In the genomic region with DNA sequence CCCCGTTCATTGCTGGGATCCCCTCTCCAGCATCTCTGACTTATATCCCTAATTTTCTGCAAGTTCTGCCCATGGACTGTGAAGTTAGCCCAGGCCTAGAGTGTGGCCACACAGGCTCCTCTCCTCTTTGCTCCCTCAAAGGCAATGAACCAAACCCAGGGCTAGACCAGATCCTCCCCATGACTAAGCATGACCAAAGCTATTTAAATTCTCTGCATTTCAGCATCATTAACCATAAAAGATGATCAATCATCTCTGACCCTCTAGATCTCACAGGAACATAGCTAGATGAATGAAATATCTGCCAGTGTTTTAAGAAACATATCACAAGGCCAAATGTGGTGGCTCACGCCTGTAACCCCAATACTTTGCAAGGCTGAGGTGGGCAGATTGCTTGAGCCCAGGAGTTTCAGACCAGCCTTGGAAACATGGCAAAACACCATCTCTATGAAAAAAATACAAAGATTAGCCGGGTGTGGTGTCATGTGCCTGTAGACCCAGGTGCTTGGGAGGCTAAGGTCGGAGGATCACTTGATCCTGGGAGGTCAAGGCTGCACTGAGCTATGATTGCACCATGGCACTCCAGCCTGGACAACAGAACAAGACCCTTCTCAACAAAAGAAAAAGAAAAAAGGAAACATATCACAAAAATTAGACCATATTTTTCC, we compare ENCODE assay signal across 2 cellular contexts.
TF ChIP-seq lines count a peak whose summit lies in the region.

No MANE protein-coding gene starts in this region.

TF ChIP-seq in A549, 52 proteins besides CTCF, POLR2A, EP300 and RAD21:
- TF ChIP-seq, protein P1, sequence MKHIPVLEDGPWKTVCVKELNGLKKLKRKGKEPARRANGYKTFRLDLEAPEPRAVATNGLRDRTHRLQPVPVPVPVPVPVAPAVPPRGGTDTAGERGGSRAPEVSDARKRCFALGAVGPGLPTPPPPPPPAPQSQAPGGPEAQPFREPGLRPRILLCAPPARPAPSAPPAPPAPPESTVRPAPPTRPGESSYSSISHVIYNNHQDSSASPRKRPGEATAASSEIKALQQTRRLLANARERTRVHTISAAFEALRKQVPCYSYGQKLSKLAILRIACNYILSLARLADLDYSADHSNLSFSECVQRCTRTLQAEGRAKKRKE (CRISPR knock-in tag; IDR thresholded peaks at IDR 0.05; ENCODE audit: low read depth), result no peak
- no peak for TF ChIP-seq CEBPB (IDR thresholded peaks at IDR 0.05)
- no peak for TF ChIP-seq HOXB5 (CRISPR knock-in tag; IDR thresholded peaks at IDR 0.05)
- TF ChIP-seq, protein P2, sequence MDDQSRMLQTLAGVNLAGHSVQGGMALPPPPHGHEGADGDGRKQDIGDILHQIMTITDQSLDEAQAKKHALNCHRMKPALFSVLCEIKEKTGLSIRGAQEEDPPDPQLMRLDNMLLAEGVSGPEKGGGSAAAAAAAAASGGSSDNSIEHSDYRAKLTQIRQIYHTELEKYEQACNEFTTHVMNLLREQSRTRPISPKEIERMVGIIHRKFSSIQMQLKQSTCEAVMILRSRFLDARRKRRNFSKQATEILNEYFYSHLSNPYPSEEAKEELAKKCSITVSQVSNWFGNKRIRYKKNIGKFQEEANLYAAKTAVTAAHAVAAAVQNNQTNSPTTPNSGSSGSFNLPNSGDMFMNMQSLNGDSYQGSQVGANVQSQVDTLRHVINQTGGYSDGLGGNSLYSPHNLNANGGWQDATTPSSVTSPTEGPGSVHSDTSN (IDR thresholded peaks at IDR 0.05), result no peak
- no peak for TF ChIP-seq TFCP2L1 (CRISPR knock-in tag; IDR thresholded peaks at IDR 0.05)
- no peak for TF ChIP-seq MYC (IDR thresholded peaks at IDR 0.05; ENCODE audit: borderline replicate concordance, low read length)
- TF ChIP-seq GATA3 (IDR thresholded peaks at IDR 0.05; ENCODE audit: borderline replicate concordance), result no peak
- TF ChIP-seq SMC3 (IDR thresholded peaks at IDR 0.05), result no peak
- TF ChIP-seq HDAC2 (IDR thresholded peaks at IDR 0.05), result no peak

TF ChIP-seq in HCT116, 20 proteins besides CTCF, POLR2A, EP300 and RAD21:
- no peak for TF ChIP-seq EZH2phosphoT487 (IDR thresholded peaks at IDR 0.05; ENCODE audit: borderline replicate concordance)
- TF ChIP-seq TCF7L2 (IDR thresholded peaks at IDR 0.05; ENCODE audit: borderline replicate concordance, extremely low read depth, insufficient read depth, insufficient read length), result no peak
- TF ChIP-seq, protein P3, sequence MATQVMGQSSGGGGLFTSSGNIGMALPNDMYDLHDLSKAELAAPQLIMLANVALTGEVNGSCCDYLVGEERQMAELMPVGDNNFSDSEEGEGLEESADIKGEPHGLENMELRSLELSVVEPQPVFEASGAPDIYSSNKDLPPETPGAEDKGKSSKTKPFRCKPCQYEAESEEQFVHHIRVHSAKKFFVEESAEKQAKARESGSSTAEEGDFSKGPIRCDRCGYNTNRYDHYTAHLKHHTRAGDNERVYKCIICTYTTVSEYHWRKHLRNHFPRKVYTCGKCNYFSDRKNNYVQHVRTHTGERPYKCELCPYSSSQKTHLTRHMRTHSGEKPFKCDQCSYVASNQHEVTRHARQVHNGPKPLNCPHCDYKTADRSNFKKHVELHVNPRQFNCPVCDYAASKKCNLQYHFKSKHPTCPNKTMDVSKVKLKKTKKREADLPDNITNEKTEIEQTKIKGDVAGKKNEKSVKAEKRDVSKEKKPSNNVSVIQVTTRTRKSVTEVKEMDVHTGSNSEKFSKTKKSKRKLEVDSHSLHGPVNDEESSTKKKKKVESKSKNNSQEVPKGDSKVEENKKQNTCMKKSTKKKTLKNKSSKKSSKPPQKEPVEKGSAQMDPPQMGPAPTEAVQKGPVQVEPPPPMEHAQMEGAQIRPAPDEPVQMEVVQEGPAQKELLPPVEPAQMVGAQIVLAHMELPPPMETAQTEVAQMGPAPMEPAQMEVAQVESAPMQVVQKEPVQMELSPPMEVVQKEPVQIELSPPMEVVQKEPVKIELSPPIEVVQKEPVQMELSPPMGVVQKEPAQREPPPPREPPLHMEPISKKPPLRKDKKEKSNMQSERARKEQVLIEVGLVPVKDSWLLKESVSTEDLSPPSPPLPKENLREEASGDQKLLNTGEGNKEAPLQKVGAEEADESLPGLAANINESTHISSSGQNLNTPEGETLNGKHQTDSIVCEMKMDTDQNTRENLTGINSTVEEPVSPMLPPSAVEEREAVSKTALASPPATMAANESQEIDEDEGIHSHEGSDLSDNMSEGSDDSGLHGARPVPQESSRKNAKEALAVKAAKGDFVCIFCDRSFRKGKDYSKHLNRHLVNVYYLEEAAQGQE (IDR thresholded peaks at IDR 0.05; ENCODE audit: low read depth), result no peak
- TF ChIP-seq, protein P4, sequence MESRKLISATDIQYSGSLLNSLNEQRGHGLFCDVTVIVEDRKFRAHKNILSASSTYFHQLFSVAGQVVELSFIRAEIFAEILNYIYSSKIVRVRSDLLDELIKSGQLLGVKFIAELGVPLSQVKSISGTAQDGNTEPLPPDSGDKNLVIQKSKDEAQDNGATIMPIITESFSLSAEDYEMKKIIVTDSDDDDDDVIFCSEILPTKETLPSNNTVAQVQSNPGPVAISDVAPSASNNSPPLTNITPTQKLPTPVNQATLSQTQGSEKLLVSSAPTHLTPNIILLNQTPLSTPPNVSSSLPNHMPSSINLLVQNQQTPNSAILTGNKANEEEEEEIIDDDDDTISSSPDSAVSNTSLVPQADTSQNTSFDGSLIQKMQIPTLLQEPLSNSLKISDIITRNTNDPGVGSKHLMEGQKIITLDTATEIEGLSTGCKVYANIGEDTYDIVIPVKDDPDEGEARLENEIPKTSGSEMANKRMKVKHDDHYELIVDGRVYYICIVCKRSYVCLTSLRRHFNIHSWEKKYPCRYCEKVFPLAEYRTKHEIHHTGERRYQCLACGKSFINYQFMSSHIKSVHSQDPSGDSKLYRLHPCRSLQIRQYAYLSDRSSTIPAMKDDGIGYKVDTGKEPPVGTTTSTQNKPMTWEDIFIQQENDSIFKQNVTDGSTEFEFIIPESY (IDR thresholded peaks at IDR 0.05; ENCODE audit: extremely low read depth, insufficient replicate concordance, low read length), result no peak
- no peak for TF ChIP-seq JUND (IDR thresholded peaks at IDR 0.05)
- TF ChIP-seq YY1 (IDR thresholded peaks at IDR 0.05; ENCODE audit: extremely low read depth, insufficient replicate concordance, low read depth, low read length), result no peak
- TF ChIP-seq EZH2 (IDR thresholded peaks at IDR 0.05), result no peak
- TF ChIP-seq FOSL1 (IDR thresholded peaks at IDR 0.05; ENCODE audit: low read depth), result peak; percentile 26; the same call in 1 of the 2 replicates
